ENCODE assay signal across 8 cellular contexts in the genomic region with DNA sequence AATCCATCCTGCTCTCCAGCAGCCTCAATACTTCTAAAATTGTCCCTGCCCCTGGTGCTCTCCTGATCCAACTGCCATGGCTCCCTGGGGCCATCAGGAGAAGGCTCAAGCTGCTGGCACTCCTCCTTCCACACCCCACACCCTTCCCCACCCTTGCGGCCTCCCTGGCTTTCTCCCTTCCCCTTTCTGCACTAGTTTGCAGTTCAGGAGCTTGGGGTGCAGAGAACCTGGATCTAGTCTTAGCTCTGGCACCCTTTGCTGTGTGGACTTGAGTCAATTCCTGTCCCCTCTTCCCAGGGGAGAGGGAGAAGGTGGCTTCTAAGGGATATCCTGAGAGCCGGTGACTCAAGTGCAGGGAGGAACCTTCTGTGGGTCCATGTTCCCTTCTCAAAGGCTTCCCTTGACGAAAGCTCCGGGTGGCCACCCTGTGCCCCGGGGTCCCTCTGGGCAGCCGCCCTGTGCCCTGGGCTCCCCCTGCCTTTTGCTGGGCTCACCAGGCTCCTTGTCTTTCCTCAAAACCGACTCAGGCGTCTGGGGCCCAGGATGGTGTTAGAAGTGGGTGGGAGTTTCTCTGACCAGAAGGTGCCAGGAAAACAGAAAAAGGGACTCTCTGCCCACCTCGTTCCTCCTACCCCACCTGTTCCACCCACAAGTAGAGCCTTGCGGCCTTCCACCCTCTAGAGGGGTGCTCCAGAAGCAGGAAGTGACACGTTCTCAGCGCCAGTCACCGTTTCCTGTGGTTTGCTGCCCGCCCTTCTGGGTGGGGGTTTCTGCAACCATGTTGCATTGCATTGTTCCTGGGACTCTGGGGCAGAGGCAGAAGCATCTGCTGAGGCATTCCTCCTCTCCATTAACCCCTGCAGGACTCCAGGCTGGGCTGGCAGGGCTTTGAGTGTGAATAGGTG. TPM values are rescaled to one million over a fixed set of nuclear protein-coding genes. Genes with fewer than 3 reads are reported as not detected.
A peak's percentile ranks its signal among the peaks of the same experiment; 100 is the strongest.
DNase-seq lines count a peak whose midpoint lies in the region; ATAC-seq, FAIRE-seq and TF ChIP-seq lines count a peak whose summit lies in the region.

No MANE protein-coding gene starts in this region.

- no peak overlapping the region for H3K4me3 Mint-ChIP-seq in type B pancreatic cell

- no peaks in the 10 kb centered on the region for H3K27me3 Mint-ChIP-seq in type B pancreatic cell

- no peaks in the 10 kb centered on the region for H3K9me3 Mint-ChIP-seq in type B pancreatic cell

- no peak overlapping the region for H3K27ac Mint-ChIP-seq in type B pancreatic cell

- intact Hi-C loops in kidney (cut with DNase I) = no loop called here

- H3K27ac ChIP-seq in kidney (ENCODE audit: low read depth in 2 of 2, low read length in 2 of 2) = no peak overlapping the region

- no peak overlapping the region for H3K9ac ChIP-seq in kidney (ENCODE audit: low read length in 2 of 2)

- ATAC-seq in GM18519 (IDR thresholded peaks at IDR 0.05; ENCODE audit: low FRiP score, unreplicated experiment) (peak; percentile 66), HG02973 (IDR thresholded peaks at IDR 0.05; ENCODE audit: unreplicated experiment) (peak; percentile 77)

- FAIRE-seq in kidney (lab: Jason Lieb, UNC) = no peak

- TF ChIP-seq CTCF in kidney (IDR thresholded peaks at IDR 0.05; ENCODE audit: borderline replicate concordance, extremely low read depth, insufficient read depth) (no peak), type B pancreatic cell (conservative IDR thresholded peaks at IDR 0.05) (no peak)

- H3K9me3 ChIP-seq in kidney (ENCODE audit: control insufficient read depth in 1 of 2, low read length in 2 of 2) = no peaks in the 10 kb centered on the region

- peaks cover 4% of the 10 kb centered on the region for H3K36me3 Mint-ChIP-seq in type B pancreatic cell

- H3K4me3 ChIP-seq in kidney (ENCODE audit: low read length in 2 of 2) = no peak overlapping the region

- H3K36me3 ChIP-seq in kidney (ENCODE audit: control insufficient read depth in 1 of 2, insufficient read depth in 2 of 2, low read length in 2 of 2) = no peaks in the 10 kb centered on the region

- DNase-seq in RPMI7951 (ENCODE audit: low read depth) (peak; percentile 68), activated gamma-delta T cell (lab: John Stamatoyannopoulos, UW) (peak; percentile 37), kidney (peak; percentile 83), type B pancreatic cell (ENCODE audit: extremely low spot score, unreplicated experiment) (no peak), ACHN (no peak)
- DNase-seq in stimulated activated CD8-positive, alpha-beta memory T cell treated with anti-CD3 and anti-CD28 coated beads, Interleukin-12 subunit alpha, Interleukin-12 subunit beta, amount 100 ng/mL, for 1 hour (ENCODE audit: low read depth) = peak; percentile 85

- in situ Hi-C loops in ACHN (cut with HindIII; ENCODE audit: low pct_ligation_motif_present, low pct_unique_long_range_greater_than_20kb, low sequenced_read_pairs) = no loop called here

- peaks cover 0 to 10% of the 10 kb centered on the region in 2 donors for H3K4me1 ChIP-seq in kidney (ENCODE audit: control insufficient read depth in 1 of 2, insufficient read depth in 1 of 2, low read depth in 1 of 2, low read length in 2 of 2)

- peaks cover 16% of the 10 kb centered on the region for H3K4me1 Mint-ChIP-seq in type B pancreatic cell (ENCODE audit: unreplicated experiment)

RNA-seq across cellular contexts. Expression of a gene that starts 15.0 kb away (rescaled TPM):
- total RNA-seq in RPMI7951 (2014; rRNA removed; shearing (Covaris generic)) = 7.2 and 9.3 TPM in 2 replicates
- total RNA-seq in kidney (19.6 TPM), type B pancreatic cell (ENCODE audit: low replicate concordance) (4.6 and 17.8 TPM in 2 replicates)
- 8.3 TPM for polyA plus RNA-seq in kidney (ENCODE audit: insufficient read depth, low read depth, low replicate concordance)

RNA-seq across cellular contexts. Expression of a gene that starts 17.6 kb away (rescaled TPM):
- 0.24 and 0.59 TPM in 2 replicates for total RNA-seq in RPMI7951 (2014; rRNA removed; shearing (Covaris generic))
- total RNA-seq in kidney (0.13 TPM), type B pancreatic cell (ENCODE audit: low replicate concordance) (not detected in 2 replicates)
- not detected for polyA plus RNA-seq in kidney (ENCODE audit: insufficient read depth, low read depth, low replicate concordance)

RNA-seq across cellular contexts. Expression of a gene that starts 39.2 kb away (rescaled TPM):
- 275 and 288 TPM in 2 replicates for total RNA-seq in RPMI7951 (2014; rRNA removed; shearing (Covaris generic))
- total RNA-seq in kidney (205 TPM), type B pancreatic cell (ENCODE audit: low replicate concordance) (220 and 233 TPM in 2 replicates)
- 331 TPM for polyA plus RNA-seq in kidney (ENCODE audit: insufficient read depth, low read depth, low replicate concordance)

Comparison
In these comparisons a context has a peak if more than half of its experiments do, and no peak if none do; other contexts are left out.
1. DNase-seq: peak in RPMI7951 (single experiment), activated gamma-delta T cell (single experiment), kidney (single experiment) and stimulated activated CD8-positive, alpha-beta memory T cell treated with anti-CD3 and anti-CD28 coated beads, Interleukin-12 subunit alpha, Interleukin-12 subunit beta, amount 100 ng/mL, for 1 hour (single experiment); none in type B pancreatic cell (single experiment) and ACHN (single experiment).